In genomic region chr20:59193325-59193724, GRCh38 we compare ENCODE assay signal across 24 cellular contexts. TPM values are rescaled to one million over a fixed set of nuclear protein-coding genes. Genes with fewer than 3 reads are reported as not detected.
DNase-seq lines count a peak whose midpoint lies in the region; ATAC-seq and TF ChIP-seq lines count a peak whose summit lies in the region.
"Had no signal": no experiment of that assay in that cellular context is flagged by ENCODE, and none has a peak within 500 bp of the region (broad histone marks: within the 10 kb centered on the region; RNA-seq: fewer than 3 reads in every experiment).

No MANE protein-coding gene starts in this region.

- POLR2A ChIA-PET in HEK293 (lab: Yijun Ruan, JAX): no interaction called here

- H3K9me3 ChIP-seq in HEK293 (ENCODE audit: control insufficient read depth, insufficient read depth, low read depth, low read length) (no peaks in the 10 kb centered on the region), endodermal cell (ENCODE audit: control insufficient read depth, low read length) (no peaks in the 10 kb centered on the region)
- H3K9me3 ChIP-seq: A549, HAP-1 had no signal

- H3K36me3 ChIP-seq in HEK293 (ENCODE audit: control insufficient read depth in 2 of 2, insufficient read depth in 1 of 2, low read length in 2 of 2) (no peaks in the 10 kb centered on the region), endodermal cell (ENCODE audit: control insufficient read depth, insufficient read depth, low read length) (no peaks in the 10 kb centered on the region)
- H3K36me3 ChIP-seq: HAP-1 had no signal

- H3K27ac ChIP-seq in HEK293 (ENCODE audit: extremely low read depth, low read depth, low read length): no peak overlapping the region
- no peak overlapping the region for H3K27ac ChIP-seq in endodermal cell (ENCODE audit: low read depth, low read length)
- H3K27ac ChIP-seq: 22Rv1, A549, HL-60 had no signal

- no peaks in the 10 kb centered on the region for H3K4me1 Mint-ChIP-seq in activated CD8-positive, alpha-beta memory T cell treated with anti-CD3 and anti-CD28 coated beads, Interleukin-2, amount 10 ng/mL, durations not matched to agents 7 days and 5 days
- H3K4me1 Mint-ChIP-seq in endodermal cell (peaks cover 10% of the 10 kb centered on the region), osteocyte (ENCODE audit: unreplicated experiment) (no peaks in the 10 kb centered on the region)
- peaks cover 6% of the 10 kb centered on the region for H3K4me1 Mint-ChIP-seq in stimulated activated effector memory CD8-positive, alpha-beta T cell treated with anti-CD3 and anti-CD28 coated beads, Interleukin-12 subunit alpha, Interleukin-12 subunit beta, amount 100 ng/mL, for 72 hours

- H3K4me3 Mint-ChIP-seq in activated CD8-positive, alpha-beta memory T cell treated with anti-CD3 and anti-CD28 coated beads, Interleukin-2, amount 10 ng/mL, durations not matched to agents 7 days and 5 days: no peak overlapping the region
- no peak overlapping the region for H3K4me3 Mint-ChIP-seq in endodermal cell
- H3K4me3 Mint-ChIP-seq in stimulated activated effector memory CD8-positive, alpha-beta T cell treated with anti-CD3 and anti-CD28 coated beads, Interleukin-12 subunit alpha, Interleukin-12 subunit beta, amount 100 ng/mL, for 72 hours: no peak overlapping the region
- no peak overlapping the region for H3K4me3 Mint-ChIP-seq in osteocyte (ENCODE audit: unreplicated experiment)

- H3K4me3 ChIP-seq in HEK293 (ENCODE audit: low read depth, low read length) (no peak overlapping the region), endodermal cell (ENCODE audit: low read length) (no peak overlapping the region)
- H3K4me3 ChIP-seq: A549, GM12878, HAP-1 had no signal

- DNase-seq in activated CD8-positive, alpha-beta memory T cell treated with anti-CD3 and anti-CD28 coated beads, Interleukin-2, amount 10 ng/mL, durations not matched to agents 7 days and 5 days: peak; percentile 22
- DNase-seq in activated CD8-positive, alpha-beta memory T cell treated with anti-CD3 and anti-CD28 coated beads, Interleukin-2, amount 50 U/mL, for 48 hours: no peak
- DNase-seq in endodermal cell (peak; percentile 32), osteocyte (ENCODE audit: extremely low spot score, unreplicated experiment) (no peak), NCI-H2081 (lab: John Stamatoyannopoulos, UW) (no peak)
- DNase-seq in stimulated activated effector memory CD8-positive, alpha-beta T cell treated with anti-CD3 and anti-CD28 coated beads, Interleukin-12 subunit alpha, Interleukin-12 subunit beta, amount 100 ng/mL, for 72 hours (ENCODE audit: low spot score in 2 of 2): no peak
- DNase-seq in activated CD4-positive, CD25-positive, alpha-beta regulatory T cell (lab: John Stamatoyannopoulos, UW): no peak
- DNase-seq: AML-193; CD8-positive, alpha-beta memory T cell; COR-L47; DMS 273 treated with DMSO at 0.1 percent for 48 hours; DMS53; DND-41; EL had no signal

- H3K27me3 Mint-ChIP-seq in activated CD8-positive, alpha-beta memory T cell treated with anti-CD3 and anti-CD28 coated beads, Interleukin-2, amount 10 ng/mL, durations not matched to agents 7 days and 5 days: no peaks in the 10 kb centered on the region
- H3K27me3 Mint-ChIP-seq in endodermal cell (ENCODE audit: insufficient read depth): peaks cover 21% of the 10 kb centered on the region
- H3K27me3 Mint-ChIP-seq in osteocyte (ENCODE audit: unreplicated experiment): no peaks in the 10 kb centered on the region
- H3K27me3 Mint-ChIP-seq: CD8-positive, alpha-beta memory T cell had no signal

- CTCF ChIA-PET in activated CD8-positive, alpha-beta memory T cell treated with anti-CD3 and anti-CD28 coated beads, Interleukin-2, amount 10 ng/mL, durations not matched to agents 7 days and 5 days (lab: Charles Lee): no interaction called here
- CTCF ChIA-PET in HEK293 (lab: Yijun Ruan, JAX): no interaction called here

- ATAC-seq in activated CD8-positive, alpha-beta memory T cell treated with anti-CD3 and anti-CD28 coated beads, Interleukin-2, amount 10 ng/mL, durations not matched to agents 7 days and 5 days: no peak
- ATAC-seq in stimulated activated effector memory CD8-positive, alpha-beta T cell treated with anti-CD3 and anti-CD28 coated beads, Interleukin-12 subunit alpha, Interleukin-12 subunit beta, amount 100 ng/mL, for 72 hours: no peak
- ATAC-seq: A549, GM12878 had no signal

- no peaks in the 10 kb centered on the region for H3K9me3 Mint-ChIP-seq in activated CD8-positive, alpha-beta memory T cell treated with anti-CD3 and anti-CD28 coated beads, Interleukin-2, amount 10 ng/mL, durations not matched to agents 7 days and 5 days (ENCODE audit: low read depth)
- H3K9me3 Mint-ChIP-seq in endodermal cell: no peaks in the 10 kb centered on the region
- no peaks in the 10 kb centered on the region for H3K9me3 Mint-ChIP-seq in stimulated activated effector memory CD8-positive, alpha-beta T cell treated with anti-CD3 and anti-CD28 coated beads, Interleukin-12 subunit alpha, Interleukin-12 subunit beta, amount 100 ng/mL, for 72 hours
- H3K9me3 Mint-ChIP-seq in osteocyte (ENCODE audit: unreplicated experiment): no peaks in the 10 kb centered on the region
- H3K9me3 Mint-ChIP-seq: CD8-positive, alpha-beta memory T cell had no signal

- H3K9ac ChIP-seq in endodermal cell (ENCODE audit: extremely low read depth, low read length, poor library complexity, severe bottlenecking): no peak overlapping the region

- peaks cover 2% of the 10 kb centered on the region for H3K36me3 Mint-ChIP-seq in activated CD8-positive, alpha-beta memory T cell treated with anti-CD3 and anti-CD28 coated beads, Interleukin-2, amount 10 ng/mL, durations not matched to agents 7 days and 5 days
- H3K36me3 Mint-ChIP-seq in endodermal cell (ENCODE audit: low read depth) (no peaks in the 10 kb centered on the region), osteocyte (ENCODE audit: unreplicated experiment) (no peaks in the 10 kb centered on the region)
- H3K36me3 Mint-ChIP-seq in stimulated activated effector memory CD8-positive, alpha-beta T cell treated with anti-CD3 and anti-CD28 coated beads, Interleukin-12 subunit alpha, Interleukin-12 subunit beta, amount 100 ng/mL, for 72 hours: peaks cover 18% of the 10 kb centered on the region

- H3K4me1 ChIP-seq in HEK293 (ENCODE audit: control insufficient read depth, insufficient read depth, low read length) (no peaks in the 10 kb centered on the region), endodermal cell (ENCODE audit: control insufficient read depth, insufficient read depth, low read length) (no peaks in the 10 kb centered on the region)
- H3K4me1 ChIP-seq: A549, HAP-1 had no signal

- TF ChIP-seq CTCF in HEK293 (tag by site-specific recombination; IDR thresholded peaks at IDR 0.05) (no peak), endodermal cell (conservative IDR thresholded peaks at IDR 0.05) (no peak), osteocyte (IDR thresholded peaks at IDR 0.05) (no peak)

- 88 to 92% methylated on average over 4 to 7 of the region's 7 CpGs for WGBS in endodermal cell (ENCODE audit: insufficient coverage in 1 of 2, insufficient read length in 1 of 2), 2 experiments

- no peaks in the 10 kb centered on the region for H3K27me3 ChIP-seq in endodermal cell (ENCODE audit: control insufficient read depth, insufficient read depth, low read length, poor library complexity, severe bottlenecking)

- H3K27ac Mint-ChIP-seq in activated CD8-positive, alpha-beta memory T cell treated with anti-CD3 and anti-CD28 coated beads, Interleukin-2, amount 10 ng/mL, durations not matched to agents 7 days and 5 days: no peak overlapping the region
- H3K27ac Mint-ChIP-seq in endodermal cell (no peak overlapping the region), osteocyte (ENCODE audit: unreplicated experiment) (no peak overlapping the region)
- H3K27ac Mint-ChIP-seq in stimulated activated effector memory CD8-positive, alpha-beta T cell treated with anti-CD3 and anti-CD28 coated beads, Interleukin-12 subunit alpha, Interleukin-12 subunit beta, amount 100 ng/mL, for 72 hours: peak overlapping the region; percentile 68

TF ChIP-seq in HEK293, 187 proteins besides CTCF, POLR2A, EP300 and RAD21:
- TF ChIP-seq REPIN1 (tag by site-specific recombination; IDR thresholded peaks at IDR 0.05; ENCODE audit: low read depth) (no peak), GLIS1 (tag by site-specific recombination; IDR thresholded peaks at IDR 0.05) (peak; percentile 25; the same call in 1 of the 2 replicates), ZIC2 (tag by site-specific recombination; IDR thresholded peaks at IDR 0.05) (peak; percentile 52)

RNA-seq across cellular contexts. Expression of gene ZNF831, which starts 29.7 kb away (rescaled TPM):
- 10 to 100 TPM in 1 of 2 experiments, 1 to 10 TPM in 1; 7.9 to 10.2 TPM for total RNA-seq in activated CD8-positive, alpha-beta memory T cell treated with anti-CD3 and anti-CD28 coated beads, Interleukin-2, amount 10 ng/mL, durations not matched to agents 7 days and 5 days
- total RNA-seq in endodermal cell (not detected), osteocyte (not detected in 2 replicates)
- not detected for polyA plus RNA-seq in endodermal cell (2013, experiment 1 of 2)
- polyA plus RNA-seq in endodermal cell (2013, experiment 2 of 2): not detected
- total RNA-seq: G401, H4, HT1080 had no signal
- polyA plus RNA-seq: A549, BJ had no signal

Comparison
In these comparisons a context has a peak if more than half of its experiments do, and no peak if none do; other contexts are left out.
1. DNase-seq: peak in activated CD8-positive, alpha-beta memory T cell treated with anti-CD3 and anti-CD28 coated beads, Interleukin-2, amount 10 ng/mL, durations not matched to agents 7 days and 5 days (single experiment) and endodermal cell (single experiment); none in activated CD8-positive, alpha-beta memory T cell treated with anti-CD3 and anti-CD28 coated beads, Interleukin-2, amount 50 U/mL, for 48 hours (single experiment), stimulated activated effector memory CD8-positive, alpha-beta T cell treated with anti-CD3 and anti-CD28 coated beads, Interleukin-12 subunit alpha, Interleukin-12 subunit beta, amount 100 ng/mL, for 72 hours (0 of 2), osteocyte (single experiment), NCI-H2081 (0 of 2) and activated CD4-positive, CD25-positive, alpha-beta regulatory T cell (0 of 4).